In the genomic region with DNA sequence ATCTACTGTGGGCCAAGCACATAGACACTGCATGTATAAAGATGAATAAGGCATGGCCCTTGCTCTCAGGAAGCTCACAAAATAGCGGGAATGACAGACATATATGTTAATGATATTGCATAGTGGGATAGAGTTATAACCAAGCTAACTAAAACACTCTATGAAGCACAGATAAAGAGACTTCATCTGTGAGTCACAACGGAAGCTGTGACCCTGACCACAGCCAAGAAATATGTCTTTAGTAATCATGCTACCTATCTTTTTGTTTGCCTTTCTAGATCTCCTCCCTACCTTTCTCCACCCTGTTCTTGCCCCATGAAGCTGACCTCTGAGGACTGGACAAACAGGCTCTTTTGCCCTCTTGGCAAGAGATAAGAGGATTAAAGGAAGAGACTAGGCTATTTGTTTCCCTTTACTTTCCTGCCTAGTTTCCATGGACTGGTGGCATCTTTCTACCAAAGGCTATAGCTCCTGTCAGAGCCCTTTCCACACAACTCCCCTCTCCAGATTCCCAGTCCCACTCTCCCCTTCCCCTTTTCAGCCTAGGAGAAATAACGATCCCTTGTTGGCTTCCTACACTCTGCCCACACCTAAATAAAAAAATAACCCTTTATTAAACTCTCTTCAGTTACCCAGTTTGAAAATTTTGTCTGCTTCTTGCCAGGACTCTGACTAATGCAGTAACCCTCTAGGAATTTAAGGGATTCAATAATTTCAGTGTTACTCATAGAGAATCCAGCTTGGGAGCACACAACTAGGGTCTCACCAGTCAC, we compare ENCODE assay signal across 12 cellular contexts.
DNase-seq lines count a peak whose midpoint lies in the region; TF ChIP-seq lines count a peak whose summit lies in the region.
"Had no signal": no experiment of that assay in that cellular context is flagged by ENCODE, and none has a peak within 500 bp of the region (broad histone marks: within the 10 kb centered on the region; RNA-seq: fewer than 3 reads in every experiment).

No MANE protein-coding gene starts in this region.

- dilution Hi-C loops in mammary epithelial cell (cut with HindIII; ENCODE audit: low sequenced_read_pairs) = no loop called here

- no peak for TF ChIP-seq CTCF in Calu3 (IDR thresholded peaks at IDR 0.05; ENCODE audit: unreplicated experiment)
- no peak for TF ChIP-seq CTCF in mammary epithelial cell (conservative IDR thresholded peaks at IDR 0.05 in 1 of 2, IDR thresholded peaks at IDR 0.05 in 1 of 2; ENCODE audit: extremely low read depth in 1 of 2, insufficient read depth in 1 of 2, low read depth in 1 of 2, low read length in 2 of 2)

- no peaks in the 10 kb centered on the region for H3K9me3 Mint-ChIP-seq in Calu3 (ENCODE audit: low read depth, unreplicated experiment)
- peaks cover 0 to 4% (median 0%) of the 10 kb centered on the region in 8 donors for H3K9me3 Mint-ChIP-seq in CD4-positive, alpha-beta memory T cell
- H3K9me3 Mint-ChIP-seq: activated CD4-positive, alpha-beta T cell treated with anti-CD3 and anti-CD28 coated beads, Interleukin-2, amount 10 ng/mL, durations not matched to agents 7 days and 5 days; dendritic cell treated with granulocyte-macrophage colony-stimulating factor and Interleukin-4, amounts not matched to agents 40 ng/mL and 50 ng/mL, for 4 days had no signal

- H3K9me3 ChIP-seq in mammary epithelial cell (replicated peaks; ENCODE audit: insufficient read depth, low read length) (no peaks in the 10 kb centered on the region), mesodermal cell (ENCODE audit: control insufficient read depth, low read length) (peaks cover 3% of the 10 kb centered on the region)
- no peaks in the 10 kb centered on the region for H3K9me3 ChIP-seq in CD4-positive, alpha-beta memory T cell (ENCODE audit: control insufficient read depth in 1 of 2, low read length in 2 of 2)

- CTCF ChIA-PET in Calu3 (lab: Charles Lee) = interaction anchor here (0.8 to 1.0 kb wide), 2 partner anchors 46 to 507 kb away, joined by 5 to 7 read pairs; no protein-coding TSS in a partner anchor
- CTCF ChIA-PET in mammary epithelial cell (lab: Charles Lee; ENCODE audit: low non-redundant PET) = no interaction called here
- CTCF ChIA-PET in CD4-positive, alpha-beta memory T cell (lab: Charles Lee; ENCODE audit: partially characterized antibody) = no interaction called here

- WGBS in mammary epithelial cell (ENCODE audit: low coverage, missing lambda C conversion rate) = 10% methylated on average over 3 of the region's 3 CpGs
- WGBS in mesodermal cell (ENCODE audit: insufficient coverage in 2 of 2), 2 experiments = 84 to 100% methylated on average over 1 to 2 of the region's 3 CpGs

- no peaks in the 10 kb centered on the region for H3K27me3 ChIP-seq in mammary epithelial cell (ENCODE audit: insufficient read depth, low read length)
- no peaks in the 10 kb centered on the region for H3K27me3 ChIP-seq in CD4-positive, alpha-beta memory T cell (ENCODE audit: insufficient read depth, low read length)

- H2AFZ ChIP-seq in mammary epithelial cell (ENCODE audit: low read depth, low read length) = peak overlapping the region; percentile 34

- peak overlapping the region; percentile 46 for H3K27ac Mint-ChIP-seq in Calu3 (ENCODE audit: unreplicated experiment)
- no peak overlapping the region for H3K27ac Mint-ChIP-seq in CD4-positive, alpha-beta memory T cell
- H3K27ac Mint-ChIP-seq: activated CD4-positive, alpha-beta T cell treated with anti-CD3 and anti-CD28 coated beads, Interleukin-2, amount 10 ng/mL, durations not matched to agents 7 days and 5 days; dendritic cell treated with granulocyte-macrophage colony-stimulating factor and Interleukin-4, amounts not matched to agents 40 ng/mL and 50 ng/mL, for 4 days had no signal

- H3K36me3 Mint-ChIP-seq in Calu3 (ENCODE audit: insufficient read depth, unreplicated experiment) = peaks cover 21% of the 10 kb centered on the region
- H3K36me3 Mint-ChIP-seq in CD4-positive, alpha-beta memory T cell = no peaks in the 10 kb centered on the region

- peak; percentile 62 for DNase-seq in Calu3
- peak; percentile 86 for DNase-seq in LoVo (ENCODE audit: low spot score)
- peak; percentile 75 for DNase-seq in mammary epithelial cell
- no peak for DNase-seq in activated CD8-positive, alpha-beta memory T cell treated with anti-CD3 and anti-CD28 coated beads, Interleukin-2, amount 50 U/mL, for 48 hours
- no peak for DNase-seq in CD4-positive, alpha-beta memory T cell
- no peak for DNase-seq in NCI-H2081 treated with DMSO at 0.1 percent for 48 hours (lab: John Stamatoyannopoulos, UW)
- no peak for DNase-seq in NCI-H524 (lab: John Stamatoyannopoulos, UW)
- DNase-seq: activated CD4-positive, alpha-beta T cell treated with anti-CD3 and anti-CD28 coated beads, Interleukin-2, amount 10 ng/mL, durations not matched to agents 7 days and 5 days; DMS153; NCI-H510A treated with DMSO at 0.1 percent for 48 hours had no signal

- POLR2A ChIA-PET in CD4-positive, alpha-beta memory T cell (lab: Charles Lee; ENCODE audit: partially characterized antibody) = no interaction called here

- H3K4me1 Mint-ChIP-seq in Calu3 (ENCODE audit: low read depth, unreplicated experiment) = peaks cover 63% of the 10 kb centered on the region
- no peaks in the 10 kb centered on the region for H3K4me1 Mint-ChIP-seq in CD4-positive, alpha-beta memory T cell
- H3K4me1 Mint-ChIP-seq: activated CD4-positive, alpha-beta T cell treated with anti-CD3 and anti-CD28 coated beads, Interleukin-2, amount 10 ng/mL, durations not matched to agents 7 days and 5 days had no signal

- no peaks in the 10 kb centered on the region for H3K36me3 ChIP-seq in mammary epithelial cell (ENCODE audit: insufficient read depth, low read length)
- H3K36me3 ChIP-seq in mesodermal cell (ENCODE audit: control insufficient read depth, insufficient read depth, low read length) = no peaks in the 10 kb centered on the region
- H3K36me3 ChIP-seq in CD4-positive, alpha-beta memory T cell (ENCODE audit: insufficient read depth, low read length) = no peaks in the 10 kb centered on the region

- H3K27ac ChIP-seq in mammary epithelial cell (ENCODE audit: insufficient read depth, low read depth, low read length) (peak overlapping the region; percentile 75), mesodermal cell (ENCODE audit: low read depth, low read length, severe bottlenecking) (peak overlapping the region; percentile 97)
- H3K27ac ChIP-seq in CD4-positive, alpha-beta memory T cell (ENCODE audit: low read depth, low read length) = no peak overlapping the region

- H3K4me3 ChIP-seq in mammary epithelial cell (replicated peaks in 1 of 3; ENCODE audit: insufficient read depth in 1 of 3, low read depth in 2 of 3, low read length in 3 of 3) (no peak overlapping the region), mesodermal cell (ENCODE audit: extremely low read depth, insufficient read depth, low read length, poor library complexity, severe bottlenecking) (no peak overlapping the region)
- H3K4me3 ChIP-seq in CD4-positive, alpha-beta memory T cell (ENCODE audit: low read length in 2 of 2) = no peak overlapping the region

- BruUV-seq in Calu3 (replicated peaks; lab: Mats Ljungman, UMichigan) = no TSS peak
- TSS peak; percentile 56 for BruUV-seq in mammary epithelial cell (replicated peaks; lab: Mats Ljungman, UMichigan)

- H3K4me1 ChIP-seq in mammary epithelial cell (ENCODE audit: insufficient read depth, low read length) (peaks cover 45% of the 10 kb centered on the region), mesodermal cell (ENCODE audit: control insufficient read depth, insufficient read depth, low read length, poor library complexity, severe bottlenecking) (peaks cover 39% of the 10 kb centered on the region)
- no peaks in the 10 kb centered on the region for H3K4me1 ChIP-seq in CD4-positive, alpha-beta memory T cell (ENCODE audit: insufficient read depth, low read length)

- H3K4me3 Mint-ChIP-seq in Calu3 (ENCODE audit: low read depth, unreplicated experiment) = peak overlapping the region; percentile 12
- H3K4me3 Mint-ChIP-seq in CD4-positive, alpha-beta memory T cell = no peak overlapping the region
- H3K4me3 Mint-ChIP-seq: activated CD4-positive, alpha-beta T cell treated with anti-CD3 and anti-CD28 coated beads, Interleukin-2, amount 10 ng/mL, durations not matched to agents 7 days and 5 days; dendritic cell treated with granulocyte-macrophage colony-stimulating factor and Interleukin-4, amounts not matched to agents 40 ng/mL and 50 ng/mL, for 4 days had no signal

- no peaks in the 10 kb centered on the region for H3K79me2 ChIP-seq in mammary epithelial cell (ENCODE audit: insufficient read depth, low read length)

- peak overlapping the region; percentile 43 for H3K9ac ChIP-seq in mammary epithelial cell (ENCODE audit: insufficient read depth, low read length)

- intact Hi-C loops in Calu3 (cut with micrococcal nuclease; ENCODE audit: unreplicated experiment) = loop anchor here (2.0 to 5.0 kb wide), 2 partner anchors 45 to 280 kb away; no protein-coding TSS in a partner anchor
- intact Hi-C loops in mammary epithelial cell (cut with micrococcal nuclease) = loop anchor here (2.0 to 5.0 kb wide), 3 partner anchors 60 to 507 kb away; no protein-coding TSS in a partner anchor
- intact Hi-C loops in CD4-positive, alpha-beta memory T cell (cut with micrococcal nuclease) = no loop called here

- peak overlapping the region; percentile 58 for H3K4me2 ChIP-seq in mammary epithelial cell (ENCODE audit: insufficient read depth, low read depth, low read length)

- H4K20me1 ChIP-seq in mammary epithelial cell (ENCODE audit: insufficient read depth, low read length) = no peaks in the 10 kb centered on the region

- H3K27me3 Mint-ChIP-seq in Calu3 (ENCODE audit: unreplicated experiment) = no peaks in the 10 kb centered on the region
- no peaks in the 10 kb centered on the region for H3K27me3 Mint-ChIP-seq in CD4-positive, alpha-beta memory T cell
- H3K27me3 Mint-ChIP-seq: activated CD4-positive, alpha-beta T cell treated with anti-CD3 and anti-CD28 coated beads, Interleukin-2, amount 10 ng/mL, durations not matched to agents 7 days and 5 days had no signal

- in situ Hi-C loops in mammary epithelial cell (cut with MboI; ENCODE audit: low sequenced_read_pairs in 2 of 2) = no loop called here

Comparison
In these comparisons a context has a peak if more than half of its experiments do, and no peak if none do; other contexts are left out.
1. DNase-seq: peak in Calu3 (single experiment), LoVo (single experiment) and mammary epithelial cell (single experiment); none in activated CD8-positive, alpha-beta memory T cell treated with anti-CD3 and anti-CD28 coated beads, Interleukin-2, amount 50 U/mL, for 48 hours (single experiment), CD4-positive, alpha-beta memory T cell (0 of 5), NCI-H2081 treated with DMSO at 0.1 percent for 48 hours (single experiment) and NCI-H524 (0 of 2).